Comparison of ENCODE assay signal across 24 cellular contexts in genomic region chr5:59741599-59741998, GRCh38.
A peak's percentile ranks its signal among the peaks of the same experiment; 100 is the strongest.
DNase-seq lines count a peak whose midpoint lies in the region; ATAC-seq, FAIRE-seq and TF ChIP-seq lines count a peak whose summit lies in the region.
"Had no signal": no experiment of that assay in that cellular context is flagged by ENCODE, and none has a peak within 500 bp of the region (broad histone marks: within the 10 kb centered on the region; RNA-seq: fewer than 3 reads in every experiment).

No MANE protein-coding gene starts in this region.

- TF ChIP-seq POLR2A in breast epithelium (IDR thresholded peaks at IDR 0.05) (no peak), A549 (IDR thresholded peaks at IDR 0.05; ENCODE audit: low read length) (no peak), K562 (conservative IDR thresholded peaks at IDR 0.05) (no peak)

- TF ChIP-seq RAD21 in A549 (conservative IDR thresholded peaks at IDR 0.05 in 1 of 2, IDR thresholded peaks at IDR 0.05 in 1 of 2) (no peak), K562 (CRISPR knock-in tag; conservative IDR thresholded peaks at IDR 0.05 in 1 of 2, IDR thresholded peaks at IDR 0.05 in 1 of 2) (no peak)

- CTCF ChIA-PET in MCF 10A (lab: Yijun Ruan, JAX) = interaction anchor here (0.6 kb wide), 1 partner anchor 23 kb away, joined by 3 read pairs; no protein-coding TSS in a partner anchor
- CTCF ChIA-PET in A549 (lab: Yijun Ruan, JAX) = no interaction called here
- CTCF ChIA-PET in K562 (lab: Yijun Ruan, JAX; ENCODE audit: low intra/inter-chr PET ratio) = no interaction called here

- H4K20me1 ChIP-seq in K562 (replicated peaks; ENCODE audit: control insufficient read depth, insufficient read depth, low read length) = no peaks in the 10 kb centered on the region
- H4K20me1 ChIP-seq: BLaER1 had no signal

- H3K27me3 Mint-ChIP-seq in MCF 10A (ENCODE audit: insufficient read depth, unreplicated experiment) = no peaks in the 10 kb centered on the region
- H3K27me3 Mint-ChIP-seq: CD4-positive, CD25-positive, alpha-beta regulatory T cell; CD8-positive, alpha-beta memory T cell had no signal

- no peak for TF ChIP-seq EP300 in A549 (IDR thresholded peaks at IDR 0.05)
- TF ChIP-seq EP300 in K562 (IDR thresholded peaks at IDR 0.05; ENCODE audit: low read length) = no peak

- WGBS in A549 (ENCODE audit: missing lambda C conversion rate) = 81% methylated on average over 3 of the region's 3 CpGs
- 0% methylated on average over 3 of the region's 3 CpGs for WGBS in K562 (ENCODE audit: insufficient coverage, low coverage, missing lambda C conversion rate)

- in situ Hi-C loops in K562 (cut with MboI) = no loop called here

- no peak overlapping the region for H2AFZ ChIP-seq in K562 (ENCODE audit: low read depth, low read length)

- H3K9me3 Mint-ChIP-seq in MCF 10A (ENCODE audit: unreplicated experiment) = peaks cover 7% of the 10 kb centered on the region
- H3K9me3 Mint-ChIP-seq: CD14-positive monocyte; CD4-positive, alpha-beta memory T cell had no signal

- TF ChIP-seq CTCF in MCF 10A (IDR thresholded peaks at IDR 0.05; ENCODE audit: unreplicated experiment) (no peak), breast epithelium (IDR thresholded peaks at IDR 0.05) (no peak), A549 (IDR thresholded peaks at IDR 0.05) (no peak), K562 (IDR thresholded peaks at IDR 0.05 in 2 of 3, conservative IDR thresholded peaks at IDR 0.05 in 1 of 3; ENCODE audit: insufficient read depth in 2 of 3, low read depth in 1 of 3, low read length in 3 of 3) (no peak)

- no peaks in the 10 kb centered on the region for H3K79me2 ChIP-seq in K562 (ENCODE audit: control insufficient read depth, insufficient read depth, low read length)

- H3K4me3 ChIP-seq in breast epithelium = no peak overlapping the region
- H3K4me3 ChIP-seq in A549 = no peak overlapping the region
- no peak overlapping the region for H3K4me3 ChIP-seq in K562
- H3K4me3 ChIP-seq: BLaER1 had no signal

- ATAC-seq in A549 = no peak
- no peak for ATAC-seq in K562

- H3K4me1 ChIP-seq in breast epithelium = no peaks in the 10 kb centered on the region
- H3K4me1 ChIP-seq in A549 = peaks cover 57% of the 10 kb centered on the region
- H3K4me1 ChIP-seq in K562 (replicated peaks in 1 of 2; ENCODE audit: control insufficient read depth in 2 of 2, insufficient read depth in 2 of 2, low read length in 2 of 2) = no peaks in the 10 kb centered on the region
- H3K4me1 ChIP-seq: BE2C, BLaER1, Caco-2 had no signal

- no peaks in the 10 kb centered on the region for H3K36me3 ChIP-seq in breast epithelium
- H3K36me3 ChIP-seq in K562 (ENCODE audit: control insufficient read depth, insufficient read depth, low read length) = no peaks in the 10 kb centered on the region
- H3K36me3 ChIP-seq: BE2C, BLaER1 had no signal

- H3K4me2 ChIP-seq in A549 = no peak overlapping the region
- no peak overlapping the region for H3K4me2 ChIP-seq in K562 (ENCODE audit: insufficient read depth, low read length)
- H3K4me2 ChIP-seq: BLaER1 had no signal

- no peaks in the 10 kb centered on the region for H3K9me1 ChIP-seq in K562 (ENCODE audit: control insufficient read depth, insufficient read depth, low read length)

- no peak overlapping the region for H3K27ac ChIP-seq in breast epithelium
- H3K27ac ChIP-seq in A549 = peak overlapping the region in 1 of 2 experiments; percentile 16; a peak in 2 of 6 replicates
- H3K27ac ChIP-seq in K562 (ENCODE audit: extremely low read depth, low read depth, low read length) = no peak overlapping the region
- H3K27ac ChIP-seq: 22Rv1, BLaER1 had no signal

- intact Hi-C loops in MCF 10A (cut with micrococcal nuclease) (loop anchor here (10.0 kb wide), 1 partner anchor 547 kb away; no protein-coding TSS in a partner anchor), breast epithelium (cut with DNase I; ENCODE audit: low total_unique reads) (no loop called here), K562 (cut with micrococcal nuclease) (no loop called here)

- BruUV-seq in MCF 10A (replicated peaks; lab: Mats Ljungman, UMichigan) = no TSS peak
- no TSS peak for BruUV-seq in K562 (replicated peaks; lab: Mats Ljungman, UMichigan)

- peaks cover 10% of the 10 kb centered on the region for H3K36me3 Mint-ChIP-seq in MCF 10A (ENCODE audit: insufficient read depth, unreplicated experiment)
- H3K36me3 Mint-ChIP-seq: CD4-positive, alpha-beta memory T cell; CD4-positive, CD25-positive, alpha-beta regulatory T cell; CD8-positive, alpha-beta memory T cell had no signal

- no peak for DNase-seq in MCF 10A (ENCODE audit: unreplicated experiment)
- no peak for DNase-seq in breast epithelium (ENCODE audit: low spot score in 2 of 2)
- DNase-seq in A549 (ENCODE audit: low read depth in 1 of 2, low spot score in 1 of 2) = no peak
- no peak for DNase-seq in K562 (ENCODE audit: extremely low read depth in 1 of 4, low spot score in 3 of 4)
- DNase-seq in pons (ENCODE audit: low spot score) = no peak
- DNase-seq in COLO668 (lab: John Stamatoyannopoulos, UW; ENCODE audit: unreplicated experiment) = no peak
- DNase-seq: ACHN; BE2C; C1 segment of cervical spinal cord; Caco-2; Calu3; CD4-positive, alpha-beta memory T cell; CD4-positive, CD25-positive, alpha-beta regulatory T cell; CD8-positive, alpha-beta memory T cell; DMS79 treated with DMSO at 0.1 percent for 48 hours; GF-D8 had no signal

- no peak overlapping the region for H3K9ac ChIP-seq in K562 (ENCODE audit: insufficient read depth in 1 of 2, low read depth in 2 of 2, low read length in 2 of 2)
- H3K9ac ChIP-seq: BLaER1 had no signal

- H3K9me3 ChIP-seq in breast epithelium = no peaks in the 10 kb centered on the region
- no peaks in the 10 kb centered on the region for H3K9me3 ChIP-seq in A549
- no peaks in the 10 kb centered on the region for H3K9me3 ChIP-seq in K562 (replicated peaks; ENCODE audit: control insufficient read depth, insufficient read depth, low read depth, low read length)
- H3K9me3 ChIP-seq: BE2C, BLaER1, Caco-2 had no signal

- peaks cover 40% of the 10 kb centered on the region for H3K4me1 Mint-ChIP-seq in MCF 10A (ENCODE audit: insufficient read depth, unreplicated experiment)
- H3K4me1 Mint-ChIP-seq: CD14-positive monocyte; CD4-positive, alpha-beta memory T cell; CD8-positive, alpha-beta memory T cell had no signal

- FAIRE-seq in A549 (lab: Jason Lieb, UNC) (peak; percentile 28), K562 (lab: Jason Lieb, UNC) (no peak), islet of Langerhans (lab: Jason Lieb, UNC) (peak; percentile 49)
- FAIRE-seq: D721Med, G401.6, GM12891, GM19239 had no signal

- peak overlapping the region; percentile 99 for H3K27ac Mint-ChIP-seq in MCF 10A (ENCODE audit: low read depth, unreplicated experiment)
- H3K27ac Mint-ChIP-seq: CD4-positive, alpha-beta memory T cell; CD4-positive, CD25-positive, alpha-beta regulatory T cell; CD8-positive, alpha-beta memory T cell had no signal

- no peaks in the 10 kb centered on the region for H3K27me3 ChIP-seq in breast epithelium
- H3K27me3 ChIP-seq in K562 (ENCODE audit: control insufficient read depth in 2 of 2, insufficient read depth in 2 of 2, low read length in 2 of 2) = no peaks in the 10 kb centered on the region
- H3K27me3 ChIP-seq: BE2C, BLaER1 had no signal

- H3K4me3 Mint-ChIP-seq in MCF 10A (ENCODE audit: unreplicated experiment) = no peak overlapping the region
- H3K4me3 Mint-ChIP-seq: CD14-positive monocyte; CD4-positive, alpha-beta memory T cell; CD4-positive, CD25-positive, alpha-beta regulatory T cell; CD8-positive, alpha-beta memory T cell had no signal

- POLR2A ChIA-PET in MCF 10A (lab: Yijun Ruan, JAX) = interaction anchor here (0.7 to 1.2 kb wide), 4 partner anchors 20 to 52 kb away, joined by 3 to 4 read pairs (median 3); no protein-coding TSS in a partner anchor
- POLR2A ChIA-PET in A549 (lab: Yijun Ruan, JAX) = no interaction called here
- POLR2A ChIA-PET in K562 (lab: Yijun Ruan, JAX) = no interaction called here

TF ChIP-seq in A549, 52 proteins besides CTCF, POLR2A, EP300 and RAD21 (continues in another document):
- TF ChIP-seq MAFK (IDR thresholded peaks at IDR 0.05; ENCODE audit: partially characterized antibody) (peak; percentile 88), BCL3 (IDR thresholded peaks at IDR 0.05) (no peak), CHD2 (IDR thresholded peaks at IDR 0.05; ENCODE audit: low read length, partially characterized antibody) (no peak), RCOR1 (IDR thresholded peaks at IDR 0.05; ENCODE audit: low read depth, low read length) (no peak), RFX5 (IDR thresholded peaks at IDR 0.05) (no peak), EHMT2 (IDR thresholded peaks at IDR 0.05; ENCODE audit: low read depth) (no peak)

TF ChIP-seq in K562, 482 proteins besides CTCF, POLR2A, EP300 and RAD21:
- TF ChIP-seq MAFF (IDR thresholded peaks at IDR 0.05; ENCODE audit: low read length) = peak; percentile 26; the same call in 1 of the 2 replicates
- TF ChIP-seq ZNF316 (IDR thresholded peaks at IDR 0.05) = peak; percentile 51; the same call in 1 of the 2 replicates
- no peak for TF ChIP-seq RBFOX2 (IDR thresholded peaks at IDR 0.05; ENCODE audit: low read depth, low read length)
- TF ChIP-seq ZBTB7A (IDR thresholded peaks at IDR 0.05; ENCODE audit: borderline replicate concordance, control insufficient read depth, low read depth, low read length) = no peak
- no peak for TF ChIP-seq PTRF (tag; IDR thresholded peaks at IDR 0.05)
- no peak for TF ChIP-seq NR3C1 (CRISPR knock-in tag; IDR thresholded peaks at IDR 0.05)
- TF ChIP-seq C11orf30 (IDR thresholded peaks at IDR 0.05; ENCODE audit: low read depth) = peak; percentile 41; the same call in 1 of the 2 replicates
- TF ChIP-seq HES1 (IDR thresholded peaks at IDR 0.05; ENCODE audit: low read depth) = no peak
